ENCODE assay signal across 8 cellular contexts in genomic region chr18:46917108-46917807, GRCh38. TPM values are rescaled to one million over a fixed set of nuclear protein-coding genes. Genes with fewer than 3 reads are reported as not detected.
DNase-seq lines count a peak whose midpoint lies in the region; ATAC-seq, FAIRE-seq and TF ChIP-seq lines count a peak whose summit lies in the region.

TSS of gene KATNAL2 (plus strand) at chr18:46917602. CDS start at chr18:46946873, 29,271 bp downstream.
TSS of gene PIAS2 (minus strand) at chr18:46917507. CDS start at chr18:46917345, 162 bp downstream.

- H3K4me3 Mint-ChIP-seq in T-helper 2 cell treated with Interferon-gamma antibody and Interleukin-4, amounts not matched to agents 5 μg/mL and 100 μg/mL, for 36 hours, result peak within 1 kb of the TSS; percentile 92

- H3K27me3 Mint-ChIP-seq in T-helper 2 cell treated with Interferon-gamma antibody and Interleukin-4, amounts not matched to agents 5 μg/mL and 100 μg/mL, for 36 hours (ENCODE audit: low read depth), result no peaks in the 10 kb centered on the region

- H3K4me1 Mint-ChIP-seq in T-helper 2 cell treated with Interferon-gamma antibody and Interleukin-4, amounts not matched to agents 5 μg/mL and 100 μg/mL, for 36 hours (ENCODE audit: low read depth), result peaks cover 34% of the 10 kb centered on the region

- ATAC-seq in HG02623 (IDR thresholded peaks at IDR 0.05; ENCODE audit: unreplicated experiment), result peak; percentile 85

- TF ChIP-seq POLR2A in GM12891 (IDR thresholded peaks at IDR 0.05; ENCODE audit: low read depth, low read length), result peak; percentile 57; the same call in 1 of the 2 replicates
- peak in 1 of 2 donors; percentile 76 for TF ChIP-seq POLR2A in vagina (IDR thresholded peaks at IDR 0.05)

- TF ChIP-seq CTCF in ascending aorta (IDR thresholded peaks at IDR 0.05), result no peak
- no peak for TF ChIP-seq CTCF in vagina (IDR thresholded peaks at IDR 0.05)

- H3K4me3 ChIP-seq in ascending aorta, result peak within 1 kb of the TSS; percentile 73 to 90
- peak within 1 kb of the TSS; percentile 75 to 83 for H3K4me3 ChIP-seq in vagina

- no peaks in the 10 kb centered on the region for H3K9me3 Mint-ChIP-seq in T-helper 2 cell treated with Interferon-gamma antibody and Interleukin-4, amounts not matched to agents 5 μg/mL and 100 μg/mL, for 36 hours

- H3K36me3 ChIP-seq in ascending aorta (no peaks in the 10 kb centered on the region), vagina (no peaks in the 10 kb centered on the region)

- no peaks in the 10 kb centered on the region for H3K27me3 ChIP-seq in ascending aorta
- H3K27me3 ChIP-seq in vagina, result no peaks in the 10 kb centered on the region

- intact Hi-C loops in ascending aorta (cut with DNase I), result loop anchor here (2.0 to 10.0 kb wide), 2 partner anchors 30 to 1402 kb away; no protein-coding TSS in a partner anchor
- intact Hi-C loops in vagina (cut with DNase I), result no loop called here

- no peaks in the 10 kb centered on the region for H3K9me3 ChIP-seq in ascending aorta
- no peaks in the 10 kb centered on the region for H3K9me3 ChIP-seq in vagina

- DNase-seq in GM12891 (ENCODE audit: insufficient read length, low spot score) (peak; percentile 75), NCI-H1105 (lab: John Stamatoyannopoulos, UW) (peak; percentile 82), ascending aorta (ENCODE audit: low spot score in 2 of 2) (peak in 1 of 2 donors; percentile 87), hepatic stellate cell (ENCODE audit: low spot score) (peak; percentile 55), renal cortical epithelial cell (ENCODE audit: low read depth) (peak; percentile 22), vagina (ENCODE audit: extremely low spot score in 2 of 2) (no peak)
- peak; percentile 78 for DNase-seq in T-helper 2 cell treated with Interferon-gamma antibody and Interleukin-4, amounts not matched to agents 5 μg/mL and 100 μg/mL, for 36 hours (ENCODE audit: low spot score)

- no peaks in the 10 kb centered on the region for H3K36me3 Mint-ChIP-seq in T-helper 2 cell treated with Interferon-gamma antibody and Interleukin-4, amounts not matched to agents 5 μg/mL and 100 μg/mL, for 36 hours (ENCODE audit: low read depth)

- peaks cover 0 to 10% of the 10 kb centered on the region in 2 donors for H3K4me1 ChIP-seq in ascending aorta
- H3K4me1 ChIP-seq in vagina, result peaks cover 23% of the 10 kb centered on the region

- peak within 1 kb of the TSS; percentile 83 for H3K27ac Mint-ChIP-seq in T-helper 2 cell treated with Interferon-gamma antibody and Interleukin-4, amounts not matched to agents 5 μg/mL and 100 μg/mL, for 36 hours

- H3K27ac ChIP-seq in ascending aorta (peak within 1 kb of the TSS; percentile 76 to 87), vagina (peak within 1 kb of the TSS; percentile 94)

- FAIRE-seq in GM12891 (lab: Jason Lieb, UNC), result peak; percentile 99

TF ChIP-seq in GM12891, 5 proteins besides CTCF, POLR2A, EP300 and RAD21:
- TF ChIP-seq SPI1 (IDR thresholded peaks at IDR 0.05; ENCODE audit: low read depth, low read length) (no peak), POLR2AphosphoS5 (IDR thresholded peaks at IDR 0.05; ENCODE audit: low read depth, low read length) (peak; percentile 58; the same call in 1 of the 2 replicates), PAX5 (IDR thresholded peaks at IDR 0.05; ENCODE audit: insufficient read depth, low read length, severe bottlenecking) (no peak), TAF1 (IDR thresholded peaks at IDR 0.05; ENCODE audit: low read depth, low read length) (no peak), POU2F2 (IDR thresholded peaks at IDR 0.05; ENCODE audit: low read depth, low read length) (no peak)

RNA-seq across cellular contexts. Expression of gene KATNAL2, which starts in this region (rescaled TPM):
- polyA plus RNA-seq in GM12891 (2012; ENCODE audit: low read depth, missing spikeins), result 2.1 TPM
- total RNA-seq in ascending aorta, result not detected
- 0.52 and 10.3 TPM in 2 replicates for total RNA-seq in renal cortical epithelial cell
- 5.2 TPM for total RNA-seq in vagina

RNA-seq across cellular contexts. Expression of gene PIAS2, which starts in this region (rescaled TPM):
- 7.4 TPM for polyA plus RNA-seq in GM12891 (2012; ENCODE audit: low read depth, missing spikeins)
- total RNA-seq in ascending aorta, result 54.5 TPM
- total RNA-seq in renal cortical epithelial cell, result 10.6 and 36.4 TPM in 2 replicates
- total RNA-seq in vagina, result 17.7 TPM

Comparison
In these comparisons a context has a peak if more than half of its experiments do, and no peak if none do; other contexts are left out.
1. DNase-seq: peak in GM12891 (single experiment), NCI-H1105 (single experiment), T-helper 2 cell treated with Interferon-gamma antibody and Interleukin-4, amounts not matched to agents 5 μg/mL and 100 μg/mL, for 36 hours (single experiment), hepatic stellate cell (single experiment) and renal cortical epithelial cell (single experiment); none in vagina (0 of 2).